Comparison of ENCODE assay signal across 17 cellular contexts in genomic region chr22:27517361-27517760, GRCh38.
DNase-seq lines count a peak whose midpoint lies in the region; ATAC-seq, FAIRE-seq and TF ChIP-seq lines count a peak whose summit lies in the region.
"Had no signal": no experiment of that assay in that cellular context is flagged by ENCODE, and none has a peak within 500 bp of the region (broad histone marks: within the 10 kb centered on the region; RNA-seq: fewer than 3 reads in every experiment).

No MANE protein-coding gene starts in this region.

- H3K4me1 Mint-ChIP-seq in nephron = peaks cover 57% of the 10 kb centered on the region

- in situ Hi-C loops in K562 (cut with MboI) = no loop called here

- FAIRE-seq in K562 (lab: Jason Lieb, UNC) = no peak
- FAIRE-seq: G401.6, GM12878 had no signal

- H3K36me3 Mint-ChIP-seq in nephron (ENCODE audit: low read depth) = no peaks in the 10 kb centered on the region
- H3K36me3 Mint-ChIP-seq: CD8-positive, alpha-beta T cell had no signal

- no peak for TF ChIP-seq POLR2A in K562 (conservative IDR thresholded peaks at IDR 0.05)

- H4K8ac ChIP-seq in neuronal stem cell (ENCODE audit: low read depth, low read length) = no peak overlapping the region

- H3K27ac ChIP-seq in K562 (ENCODE audit: extremely low read depth, low read depth, low read length) (no peak overlapping the region), neuronal stem cell (replicated peaks; ENCODE audit: low read length) (no peak overlapping the region)

- H2BK5ac ChIP-seq in neuronal stem cell (ENCODE audit: low read length) = no peak overlapping the region

- H2BK12ac ChIP-seq in neuronal stem cell (ENCODE audit: low read length) = no peak overlapping the region

- no peak for TF ChIP-seq EP300 in K562 (IDR thresholded peaks at IDR 0.05; ENCODE audit: low read length)

- H3K4me3 ChIP-seq in K562 (no peak overlapping the region), neuronal stem cell (ENCODE audit: low read length in 2 of 2) (no peak overlapping the region)
- H3K4me3 ChIP-seq: GM12878 had no signal

- WGBS in K562 (ENCODE audit: insufficient coverage, low coverage, missing lambda C conversion rate) = 0% methylated on average over 4 of the region's 4 CpGs
- WGBS in neuronal stem cell (ENCODE audit: extremely low coverage in 2 of 2, insufficient read length in 2 of 2, insufficient replicate concordance in 1 of 2), 2 donors = no CpG with 5 or more reads among the region's 4 CpGs

- H3K79me2 ChIP-seq in K562 (ENCODE audit: control insufficient read depth, insufficient read depth, low read length) = no peaks in the 10 kb centered on the region

- no peak overlapping the region for H2AK5ac ChIP-seq in neuronal stem cell (ENCODE audit: low read depth, low read length)

- H3K27me3 ChIP-seq in K562 (ENCODE audit: control insufficient read depth in 2 of 2, insufficient read depth in 2 of 2, low read length in 2 of 2) (no peaks in the 10 kb centered on the region), neuronal stem cell (ENCODE audit: control insufficient read depth in 3 of 3, insufficient read depth in 3 of 3, low read depth in 1 of 3, low read length in 3 of 3) (no peaks in the 10 kb centered on the region)

- H3K4me1 ChIP-seq in K562 (replicated peaks in 1 of 2; ENCODE audit: control insufficient read depth in 2 of 2, insufficient read depth in 2 of 2, low read length in 2 of 2) (no peaks in the 10 kb centered on the region), neuronal stem cell (ENCODE audit: control insufficient read depth in 2 of 2, insufficient read depth in 1 of 2, low read depth in 1 of 2, low read length in 2 of 2) (peaks cover 9 to 13% of the 10 kb centered on the region in 2 donors)
- H3K4me1 ChIP-seq: Caco-2 had no signal

- H2BK15ac ChIP-seq in neuronal stem cell (ENCODE audit: low read length) = peak overlapping the region; percentile 71

- H3K23ac ChIP-seq in neuronal stem cell (ENCODE audit: low read depth, low read length, poor library complexity) = no peak overlapping the region

- H2BK120ac ChIP-seq in neuronal stem cell (ENCODE audit: low read depth, low read length) = no peak overlapping the region

- H3K9ac ChIP-seq in K562 (ENCODE audit: insufficient read depth in 1 of 2, low read depth in 2 of 2, low read length in 2 of 2) (no peak overlapping the region), neuronal stem cell (ENCODE audit: low read depth, low read length, poor library complexity) (no peak overlapping the region)

- ATAC-seq in K562 (no peak), GM18861 (IDR thresholded peaks at IDR 0.05; ENCODE audit: unreplicated experiment) (no peak)
- ATAC-seq: CD8-positive, alpha-beta T cell; GM12878 had no signal

- peaks cover 2% of the 10 kb centered on the region for H3K9me3 Mint-ChIP-seq in nephron
- H3K9me3 Mint-ChIP-seq: CD8-positive, alpha-beta T cell had no signal

- H3K27ac Mint-ChIP-seq in nephron = peak overlapping the region in 2 of 3 experiments; percentile 98
- H3K27ac Mint-ChIP-seq: CD8-positive, alpha-beta T cell had no signal

- no peak overlapping the region for H3K18ac ChIP-seq in neuronal stem cell (ENCODE audit: low read length)

- H2AFZ ChIP-seq in K562 (ENCODE audit: low read depth, low read length) (no peak overlapping the region), neuronal stem cell (ENCODE audit: low read length) (no peak overlapping the region)

- no peaks in the 10 kb centered on the region for H3K27me3 Mint-ChIP-seq in nephron (ENCODE audit: low read depth)

- H3K36me3 ChIP-seq in K562 (ENCODE audit: control insufficient read depth, insufficient read depth, low read length) (no peaks in the 10 kb centered on the region), neuronal stem cell (replicated peaks in 1 of 2; ENCODE audit: control insufficient read depth in 2 of 2, insufficient read depth in 2 of 2, low read length in 2 of 2) (no peaks in the 10 kb centered on the region)

- no peak overlapping the region for H3K14ac ChIP-seq in neuronal stem cell (ENCODE audit: low read length)

- intact Hi-C loops in K562 (cut with micrococcal nuclease) = no loop called here

- H3K4ac ChIP-seq in neuronal stem cell (ENCODE audit: low read length) = no peak overlapping the region

- POLR2A ChIA-PET in K562 (lab: Yijun Ruan, JAX) = no interaction called here

- no peaks in the 10 kb centered on the region for H3K79me1 ChIP-seq in neuronal stem cell (ENCODE audit: low read depth, low read length)

- CTCF ChIA-PET in K562 (lab: Yijun Ruan, JAX; ENCODE audit: low intra/inter-chr PET ratio) = no interaction called here

- no peaks in the 10 kb centered on the region for H3K9me1 ChIP-seq in K562 (ENCODE audit: control insufficient read depth, insufficient read depth, low read length)

- BruUV-seq in K562 (replicated peaks; lab: Mats Ljungman, UMichigan) = no TSS peak

- H4K20me1 ChIP-seq in K562 (replicated peaks; ENCODE audit: control insufficient read depth, insufficient read depth, low read length) = no peaks in the 10 kb centered on the region

- no peak for TF ChIP-seq RAD21 in K562 (CRISPR knock-in tag; conservative IDR thresholded peaks at IDR 0.05 in 1 of 2, IDR thresholded peaks at IDR 0.05 in 1 of 2)

- H3K4me3 Mint-ChIP-seq in nephron = no peak overlapping the region
- H3K4me3 Mint-ChIP-seq: CD8-positive, alpha-beta T cell had no signal

- no peaks in the 10 kb centered on the region for H3K9me3 ChIP-seq in K562 (replicated peaks; ENCODE audit: control insufficient read depth, insufficient read depth, low read depth, low read length)
- no peaks in the 10 kb centered on the region for H3K9me3 ChIP-seq in neuronal stem cell (replicated peaks in 1 of 2; ENCODE audit: control insufficient read depth in 2 of 2, insufficient read depth in 1 of 2, low read depth in 1 of 2, low read length in 2 of 2)
- H3K9me3 ChIP-seq: Caco-2 had no signal

- DNase-seq in K562 (ENCODE audit: extremely low read depth in 1 of 4, low spot score in 3 of 4) = no peak
- no peak for DNase-seq in neuronal stem cell (ENCODE audit: low spot score)
- DNase-seq in HuH-7.5 (ENCODE audit: low spot score) = no peak
- no peak for DNase-seq in GM03348 (ENCODE audit: low spot score)
- DNase-seq in NK-92 treated with Interleukin-12 subunit alpha and Interleukin-12 subunit beta, amount 100 ng/mL, for 24 hours (lab: John Stamatoyannopoulos, UW) = no peak
- DNase-seq: C1 segment of cervical spinal cord; Caco-2; CD8-positive, alpha-beta T cell; DMS153; DND-41; GOT3; H7; HCEC 1CT had no signal

- H4K91ac ChIP-seq in neuronal stem cell (ENCODE audit: low read depth, low read length, poor library complexity) = no peak overlapping the region

- TF ChIP-seq CTCF in K562 (IDR thresholded peaks at IDR 0.05 in 2 of 3, conservative IDR thresholded peaks at IDR 0.05 in 1 of 3; ENCODE audit: insufficient read depth in 2 of 3, low read depth in 1 of 3, low read length in 3 of 3) (no peak), nephron (IDR thresholded peaks at IDR 0.05; ENCODE audit: unreplicated experiment in 3 of 3) (no peak)

- H3K4me2 ChIP-seq in K562 (ENCODE audit: insufficient read depth, low read length) = no peak overlapping the region
- no peak overlapping the region for H3K4me2 ChIP-seq in neuronal stem cell (ENCODE audit: insufficient read depth, low read length, poor library complexity, severe bottlenecking)

TF ChIP-seq in K562, 482 proteins besides CTCF, POLR2A, EP300 and RAD21:
- peak; percentile 53 for TF ChIP-seq RBM25 (IDR thresholded peaks at IDR 0.05; ENCODE audit: low read depth, low read length, severe bottlenecking)
- TF ChIP-seq BCOR (IDR thresholded peaks at IDR 0.05) = peak; percentile 52; the same call in 1 of the 2 replicates
- TF ChIP-seq, protein P1, sequence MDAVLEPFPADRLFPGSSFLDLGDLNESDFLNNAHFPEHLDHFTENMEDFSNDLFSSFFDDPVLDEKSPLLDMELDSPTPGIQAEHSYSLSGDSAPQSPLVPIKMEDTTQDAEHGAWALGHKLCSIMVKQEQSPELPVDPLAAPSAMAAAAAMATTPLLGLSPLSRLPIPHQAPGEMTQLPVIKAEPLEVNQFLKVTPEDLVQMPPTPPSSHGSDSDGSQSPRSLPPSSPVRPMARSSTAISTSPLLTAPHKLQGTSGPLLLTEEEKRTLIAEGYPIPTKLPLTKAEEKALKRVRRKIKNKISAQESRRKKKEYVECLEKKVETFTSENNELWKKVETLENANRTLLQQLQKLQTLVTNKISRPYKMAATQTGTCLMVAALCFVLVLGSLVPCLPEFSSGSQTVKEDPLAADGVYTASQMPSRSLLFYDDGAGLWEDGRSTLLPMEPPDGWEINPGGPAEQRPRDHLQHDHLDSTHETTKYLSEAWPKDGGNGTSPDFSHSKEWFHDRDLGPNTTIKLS (IDR thresholded peaks at IDR 0.05; ENCODE audit: borderline replicate concordance, low read depth) = no peak
